In genomic region chr9:125850763-125851162, GRCh38 we compare ENCODE assay signal across 1 cellular context.
TF ChIP-seq lines count a peak whose summit lies in the region.

No MANE protein-coding gene starts in this region.

TF ChIP-seq in HepG2, 621 proteins besides CTCF, POLR2A, EP300 and RAD21 (continued from another document and continues in another):
- TF ChIP-seq ZHX2 (IDR thresholded peaks at IDR 0.05; ENCODE audit: low read depth) (no peak), ZHX2 (CRISPR knock-in tag; IDR thresholded peaks at IDR 0.05; ENCODE audit: borderline replicate concordance) (no peak), GATA4 (IDR thresholded peaks at IDR 0.05; ENCODE audit: borderline replicate concordance, low read depth) (peak; percentile 44; the same call in 1 of the 2 replicates), HNRNPL (IDR thresholded peaks at IDR 0.05; ENCODE audit: low read depth, low read length) (no peak), KDM5A (IDR thresholded peaks at IDR 0.05; ENCODE audit: borderline replicate concordance, low read length) (no peak), IKZF5 (CRISPR knock-in tag; IDR thresholded peaks at IDR 0.05) (no peak), NFIB (CRISPR knock-in tag; IDR thresholded peaks at IDR 0.05; ENCODE audit: borderline replicate concordance) (no peak), GZF1 (CRISPR knock-in tag; IDR thresholded peaks at IDR 0.05) (no peak), TEF (CRISPR knock-in tag; IDR thresholded peaks at IDR 0.05) (no peak), CERS6 (CRISPR knock-in tag; IDR thresholded peaks at IDR 0.05) (no peak), CBFB (CRISPR knock-in tag; IDR thresholded peaks at IDR 0.05) (no peak), ZNF225 (CRISPR knock-in tag; IDR thresholded peaks at IDR 0.05) (no peak), ETV6 (CRISPR knock-in tag; conservative IDR thresholded peaks at IDR 0.05) (no peak), ZNF503 (CRISPR knock-in tag; IDR thresholded peaks at IDR 0.05) (no peak; the same call in 1 of the 2 replicates), PAXIP1 (CRISPR knock-in tag; conservative IDR thresholded peaks at IDR 0.05) (peak; percentile 54; the same call in 1 of the 2 replicates), AFF4 (CRISPR knock-in tag; IDR thresholded peaks at IDR 0.05) (no peak), KDM4B (CRISPR knock-in tag; IDR thresholded peaks at IDR 0.05) (no peak), FOXA1 (IDR thresholded peaks at IDR 0.05) (no peak), FOXA1 (CRISPR knock-in tag; IDR thresholded peaks at IDR 0.05) (peak; percentile 47), MLXIP (CRISPR knock-in tag; IDR thresholded peaks at IDR 0.05; ENCODE audit: borderline replicate concordance) (no peak), TFDP2 (CRISPR knock-in tag; IDR thresholded peaks at IDR 0.05) (no peak), ZNF136 (CRISPR knock-in tag; IDR thresholded peaks at IDR 0.05; ENCODE audit: low read depth) (no peak), ZMYM2 (CRISPR knock-in tag; IDR thresholded peaks at IDR 0.05) (no peak), ZNF263 (CRISPR knock-in tag; IDR thresholded peaks at IDR 0.05) (no peak), ZNF746 (CRISPR knock-in tag; IDR thresholded peaks at IDR 0.05) (no peak), ZNF644 (CRISPR knock-in tag; IDR thresholded peaks at IDR 0.05; ENCODE audit: low read depth) (no peak), THAP11 (CRISPR knock-in tag; IDR thresholded peaks at IDR 0.05) (peak; percentile 40; the same call in 1 of the 2 replicates), ZNF230 (CRISPR knock-in tag; IDR thresholded peaks at IDR 0.05) (no peak), PHF8 (CRISPR knock-in tag; IDR thresholded peaks at IDR 0.05) (no peak), ZFYVE20 (CRISPR knock-in tag; IDR thresholded peaks at IDR 0.05; ENCODE audit: borderline replicate concordance, low read depth) (no peak), HCFC1 (IDR thresholded peaks at IDR 0.05; ENCODE audit: low read depth, low read length) (no peak), ZKSCAN5 (CRISPR knock-in tag; IDR thresholded peaks at IDR 0.05) (no peak), MXD3 (CRISPR knock-in tag; IDR thresholded peaks at IDR 0.05) (no peak), ZMYM3 (CRISPR knock-in tag; IDR thresholded peaks at IDR 0.05) (peak; percentile 47; the same call in 1 of the 2 replicates), HHEX (CRISPR knock-in tag; IDR thresholded peaks at IDR 0.05) (no peak), ZNF782 (CRISPR knock-in tag; IDR thresholded peaks at IDR 0.05; ENCODE audit: borderline replicate concordance) (no peak), ZNF335 (CRISPR knock-in tag; IDR thresholded peaks at IDR 0.05) (no peak), ZNF772 (CRISPR knock-in tag; IDR thresholded peaks at IDR 0.05) (no peak)
